In the genomic region with DNA sequence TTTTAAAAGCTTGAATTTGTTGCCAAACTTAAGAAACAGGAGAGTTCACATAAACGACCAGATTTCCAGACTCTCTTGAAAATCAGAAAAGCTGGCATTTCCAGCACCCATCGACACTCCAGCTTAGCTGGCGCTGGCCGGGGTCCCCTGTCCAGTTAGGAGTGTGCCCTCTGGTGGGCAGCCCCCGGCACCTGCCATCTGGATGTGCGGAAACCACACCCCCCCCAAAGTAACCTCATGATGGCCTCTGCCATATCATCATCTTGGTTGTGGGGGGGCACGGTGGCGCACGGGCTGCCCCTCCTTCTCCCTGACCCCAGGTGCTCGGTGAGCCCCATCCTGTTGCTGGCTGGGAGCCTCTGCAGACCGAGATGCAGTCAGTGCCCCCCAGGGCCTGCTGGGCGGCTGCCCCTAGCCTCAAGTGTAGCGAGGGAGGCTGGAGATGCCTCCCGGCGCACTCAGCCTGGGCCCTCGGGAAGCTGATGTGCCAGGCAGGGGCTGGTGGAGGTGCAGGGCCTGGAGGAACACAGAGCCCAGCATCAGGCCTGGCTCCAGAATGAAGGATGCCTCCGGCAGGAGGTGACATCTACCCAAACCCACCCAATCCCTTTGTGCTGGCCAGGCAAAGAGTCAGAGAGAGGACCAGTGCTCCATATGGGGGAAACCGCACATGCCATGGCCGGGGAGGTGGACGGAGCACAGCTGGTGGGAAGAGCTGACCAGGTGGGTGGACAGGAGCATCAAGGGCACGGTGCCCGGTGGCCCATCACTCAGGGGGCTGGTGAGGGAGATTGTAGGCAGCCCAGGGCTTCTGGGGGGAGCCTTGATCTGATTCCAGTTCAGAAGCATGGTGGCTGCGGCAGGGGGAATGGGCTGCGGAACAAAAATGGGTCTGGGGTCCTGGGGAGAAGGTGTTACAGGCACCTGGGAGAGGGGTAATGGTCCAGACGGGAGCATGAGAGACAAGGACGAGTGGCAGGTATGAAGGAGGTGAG, we compare ENCODE assay signal across 15 cellular contexts.
DNase-seq lines count a peak whose midpoint lies in the region; ATAC-seq and TF ChIP-seq lines count a peak whose summit lies in the region.
"Had no signal": no experiment of that assay in that cellular context is flagged by ENCODE, and none has a peak within 500 bp of the region (broad histone marks: within the 10 kb centered on the region; RNA-seq: fewer than 3 reads in every experiment).

No MANE protein-coding gene starts in this region.

- H3K4me3 Mint-ChIP-seq in glutamatergic neuron (ENCODE audit: unreplicated experiment) = no peak overlapping the region
- H3K4me3 Mint-ChIP-seq in activated naive CD8-positive, alpha-beta T cell treated with anti-CD3 and anti-CD28 coated beads for 36 hours = no peak overlapping the region
- H3K4me3 Mint-ChIP-seq: activated CD8-positive, alpha-beta T cell treated with anti-CD3 and anti-CD28 coated beads, Interleukin-2, amount 10 ng/mL, durations not matched to agents 7 days and 5 days had no signal

- H3K27ac ChIP-seq in Peyer's patch = peak overlapping the region; percentile 57 to 83 (median 70)
- H3K27ac ChIP-seq: PC-9 had no signal

- intact Hi-C loops in posterior vena cava (cut with DNase I) = loop anchor here in 1 of 2 donors (1.0 kb wide), 1 partner anchor 69 kb away; no protein-coding TSS in a partner anchor

- H3K36me3 ChIP-seq in Peyer's patch = no peaks in the 10 kb centered on the region
- H3K36me3 ChIP-seq: HAP-1 had no signal

- peaks cover 0 to 5% (median 0%) of the 10 kb centered on the region in 4 donors for H3K4me1 ChIP-seq in Peyer's patch
- H3K4me1 ChIP-seq: HAP-1 had no signal

- CTCF ChIA-PET in AG04449 (lab: Yijun Ruan, JAX) = interaction anchor here (0.9 to 3.3 kb wide), 5 partner anchors 9 to 107 kb away, joined by 3 to 13 read pairs (median 3); no protein-coding TSS in a partner anchor

- H3K9me3 ChIP-seq in Peyer's patch = no peaks in the 10 kb centered on the region
- H3K9me3 ChIP-seq: HAP-1 had no signal

- TF ChIP-seq CTCF in AG04449 (IDR thresholded peaks at IDR 0.05; ENCODE audit: insufficient read depth, low read length, missing control alignments) (peak; percentile 18), Peyer's patch (IDR thresholded peaks at IDR 0.05) (no peak), glutamatergic neuron (IDR thresholded peaks at IDR 0.05; ENCODE audit: partially characterized antibody, unreplicated experiment) (no peak)

- TF ChIP-seq POLR2A in Peyer's patch (IDR thresholded peaks at IDR 0.05) = no peak

- ATAC-seq in GM21423 (IDR thresholded peaks at IDR 0.05; ENCODE audit: unreplicated experiment) (no peak), GM19452 (IDR thresholded peaks at IDR 0.05; ENCODE audit: unreplicated experiment) (no peak)
- ATAC-seq: activated CD8-positive, alpha-beta T cell treated with anti-CD3 and anti-CD28 coated beads, Interleukin-2, amount 10 ng/mL, durations not matched to agents 7 days and 5 days had no signal

- H3K27me3 Mint-ChIP-seq in glutamatergic neuron (ENCODE audit: unreplicated experiment) = peaks cover 6% of the 10 kb centered on the region
- H3K27me3 Mint-ChIP-seq in activated naive CD8-positive, alpha-beta T cell treated with anti-CD3 and anti-CD28 coated beads for 36 hours = no peaks in the 10 kb centered on the region

- POLR2A ChIA-PET in AG04449 (lab: Yijun Ruan, JAX) = no interaction called here

- no peak overlapping the region for H3K27ac Mint-ChIP-seq in glutamatergic neuron (ENCODE audit: unreplicated experiment)
- H3K27ac Mint-ChIP-seq in activated naive CD8-positive, alpha-beta T cell treated with anti-CD3 and anti-CD28 coated beads for 36 hours = no peak overlapping the region
- H3K27ac Mint-ChIP-seq: activated CD8-positive, alpha-beta T cell treated with anti-CD3 and anti-CD28 coated beads, Interleukin-2, amount 10 ng/mL, durations not matched to agents 7 days and 5 days had no signal

- peaks cover 26% of the 10 kb centered on the region for H3K4me1 Mint-ChIP-seq in glutamatergic neuron (ENCODE audit: low read depth, unreplicated experiment)
- H3K4me1 Mint-ChIP-seq in activated naive CD8-positive, alpha-beta T cell treated with anti-CD3 and anti-CD28 coated beads for 36 hours = no peaks in the 10 kb centered on the region

- no peaks in the 10 kb centered on the region for H3K27me3 ChIP-seq in Peyer's patch

- H3K4me3 ChIP-seq in AG04449 (ENCODE audit: low read depth, low read length) = no peak overlapping the region
- no peak overlapping the region for H3K4me3 ChIP-seq in Peyer's patch
- H3K4me3 ChIP-seq: HAP-1, PC-9 had no signal

- peaks cover 2% of the 10 kb centered on the region for H3K9me3 Mint-ChIP-seq in glutamatergic neuron (ENCODE audit: unreplicated experiment)
- H3K9me3 Mint-ChIP-seq in activated naive CD8-positive, alpha-beta T cell treated with anti-CD3 and anti-CD28 coated beads for 36 hours = no peaks in the 10 kb centered on the region

- no peak for DNase-seq in AG04449 (ENCODE audit: low read depth, low spot score)
- DNase-seq in Peyer's patch = no peak
- peak; percentile 15 for DNase-seq in glutamatergic neuron
- DNase-seq in posterior vena cava (ENCODE audit: low spot score) = peak; percentile 62
- DNase-seq in activated naive CD8-positive, alpha-beta T cell treated with anti-CD3 and anti-CD28 coated beads for 36 hours = no peak
- DNase-seq in NCI-H1417 (lab: John Stamatoyannopoulos, UW) = no peak
- DNase-seq: activated CD8-positive, alpha-beta T cell treated with anti-CD3 and anti-CD28 coated beads, Interleukin-2, amount 10 ng/mL, durations not matched to agents 7 days and 5 days; activated naive CD4-positive, alpha-beta T cell treated with anti-CD3 and anti-CD28 coated beads, Interleukin-2, amount 50 U/mL, for 16 hours; GF-D8; NCI-H2029 treated with DMSO at 0.1 percent for 48 hours; PC-9; stimulated activated naive CD4-positive, alpha-beta T cell had no signal

- no peaks in the 10 kb centered on the region for H3K36me3 Mint-ChIP-seq in glutamatergic neuron (ENCODE audit: unreplicated experiment)
- no peaks in the 10 kb centered on the region for H3K36me3 Mint-ChIP-seq in activated naive CD8-positive, alpha-beta T cell treated with anti-CD3 and anti-CD28 coated beads for 36 hours

Comparison
In these comparisons a context has a peak if more than half of its experiments do, and no peak if none do; other contexts are left out.
1. DNase-seq: peak in glutamatergic neuron (single experiment) and posterior vena cava (single experiment); none in AG04449 (single experiment), Peyer's patch (0 of 3), activated naive CD8-positive, alpha-beta T cell treated with anti-CD3 and anti-CD28 coated beads for 36 hours (single experiment) and NCI-H1417 (0 of 3).